Comparison of ENCODE assay signal across 13 cellular contexts in genomic region chr15:85725019-85725418, GRCh38.
DNase-seq lines count a peak whose midpoint lies in the region; ATAC-seq lines count a peak whose summit lies in the region.
"Had no signal": no experiment of that assay in that cellular context is flagged by ENCODE, and none has a peak within 500 bp of the region (broad histone marks: within the 10 kb centered on the region; RNA-seq: fewer than 3 reads in every experiment).

No MANE protein-coding gene starts in this region.

- peak overlapping the region; percentile 89 for H3K27ac Mint-ChIP-seq in stimulated activated effector memory CD8-positive, alpha-beta T cell treated with anti-CD3 and anti-CD28 coated beads, Interleukin-12 subunit alpha, Interleukin-12 subunit beta, amount 100 ng/mL, for 72 hours

- H3K27me3 ChIP-seq in HAP-1 (ENCODE audit: low read depth), result no peaks in the 10 kb centered on the region

- peaks cover 47% of the 10 kb centered on the region for H3K4me1 Mint-ChIP-seq in stimulated activated effector memory CD8-positive, alpha-beta T cell treated with anti-CD3 and anti-CD28 coated beads, Interleukin-12 subunit alpha, Interleukin-12 subunit beta, amount 100 ng/mL, for 72 hours

- in situ Hi-C loops in HAP-1 (cut with MboI; ENCODE audit: low sequenced_read_pairs), result no loop called here

- H3K36me3 ChIP-seq in HAP-1 (replicated peaks), result peaks cover 46% of the 10 kb centered on the region

- H3K9me3 Mint-ChIP-seq in stimulated activated effector memory CD8-positive, alpha-beta T cell treated with anti-CD3 and anti-CD28 coated beads, Interleukin-12 subunit alpha, Interleukin-12 subunit beta, amount 100 ng/mL, for 72 hours, result no peaks in the 10 kb centered on the region

- ATAC-seq in stimulated activated effector memory CD8-positive, alpha-beta T cell treated with anti-CD3 and anti-CD28 coated beads, Interleukin-12 subunit alpha, Interleukin-12 subunit beta, amount 100 ng/mL, for 72 hours, result no peak
- ATAC-seq in HG03039 (IDR thresholded peaks at IDR 0.05; ENCODE audit: unreplicated experiment), result no peak
- no peak for ATAC-seq in HG03565 (IDR thresholded peaks at IDR 0.05; ENCODE audit: unreplicated experiment)
- ATAC-seq in GM19023 (IDR thresholded peaks at IDR 0.05; ENCODE audit: unreplicated experiment), result no peak

- DNase-seq in LHCN-M2 (ENCODE audit: low read depth) (peak; percentile 81), brain pericyte (ENCODE audit: low read depth, low spot score) (peak; percentile 48), iris pigment epithelial cell (ENCODE audit: low read depth) (peak; percentile 73), HAP-1 (ENCODE audit: low spot score in 2 of 2) (no peak)
- DNase-seq in stimulated activated effector memory CD8-positive, alpha-beta T cell treated with anti-CD3 and anti-CD28 coated beads, Interleukin-12 subunit alpha, Interleukin-12 subunit beta, amount 100 ng/mL, for 72 hours (ENCODE audit: low spot score in 2 of 2), result no peak
- DNase-seq: activated CD8-positive, alpha-beta memory T cell treated with anti-CD3 and anti-CD28 coated beads, Interleukin-2, amount 10 ng/mL, durations not matched to agents 7 days and 5 days; hypothalamus; NCI-H1048; SW 1271 had no signal

- no peaks in the 10 kb centered on the region for H3K4me1 ChIP-seq in HAP-1

- H3K36me3 Mint-ChIP-seq in stimulated activated effector memory CD8-positive, alpha-beta T cell treated with anti-CD3 and anti-CD28 coated beads, Interleukin-12 subunit alpha, Interleukin-12 subunit beta, amount 100 ng/mL, for 72 hours, result peaks cover 100% of the 10 kb centered on the region

- H3K4me3 Mint-ChIP-seq in stimulated activated effector memory CD8-positive, alpha-beta T cell treated with anti-CD3 and anti-CD28 coated beads, Interleukin-12 subunit alpha, Interleukin-12 subunit beta, amount 100 ng/mL, for 72 hours, result peak overlapping the region; percentile 65
- H3K4me3 Mint-ChIP-seq: activated CD8-positive, alpha-beta memory T cell treated with anti-CD3 and anti-CD28 coated beads, Interleukin-2, amount 10 ng/mL, durations not matched to agents 7 days and 5 days had no signal

- H3K9me3 ChIP-seq in HAP-1, result no peaks in the 10 kb centered on the region
- H3K9me3 ChIP-seq: mucosa of descending colon had no signal

- H3K4me3 ChIP-seq in HAP-1, result no peak overlapping the region
- H3K4me3 ChIP-seq: mucosa of descending colon had no signal

Comparison
In these comparisons a context has a peak if more than half of its experiments do, and no peak if none do; other contexts are left out.
1. DNase-seq: peak in LHCN-M2 (single experiment), brain pericyte (single experiment) and iris pigment epithelial cell (single experiment); none in stimulated activated effector memory CD8-positive, alpha-beta T cell treated with anti-CD3 and anti-CD28 coated beads, Interleukin-12 subunit alpha, Interleukin-12 subunit beta, amount 100 ng/mL, for 72 hours (0 of 2) and HAP-1 (0 of 2).